13 cellular contexts compared by ENCODE assay signal in genomic region chr4:126592088-126592487, GRCh38.
DNase-seq lines count a peak whose midpoint lies in the region; ATAC-seq, FAIRE-seq and TF ChIP-seq lines count a peak whose summit lies in the region.
"Had no signal": no experiment of that assay in that cellular context is flagged by ENCODE, and none has a peak within 500 bp of the region (broad histone marks: within the 10 kb centered on the region; RNA-seq: fewer than 3 reads in every experiment).

No MANE protein-coding gene starts in this region.

- ATAC-seq in HepG2 (peak; percentile 45; the same call in 1 of the 3 replicates), right lobe of liver (no peak)
- no peak for ATAC-seq in stimulated activated memory B cell treated with anti-CD40 and anti-IgM and Interleukin-4, amounts not matched to agents 10 μg/mL and 1 μg/mL and 100 μg/mL, for 72 hours

- POLR2A ChIA-PET in HepG2 (lab: Yijun Ruan, JAX) = no interaction called here

- H3K9ac ChIP-seq in HepG2 (ENCODE audit: insufficient read depth, low read depth, low read length) (no peak overlapping the region), astrocyte (ENCODE audit: low read length) (no peak overlapping the region)

- H3K9me3 Mint-ChIP-seq in astrocyte (ENCODE audit: unreplicated experiment) = no peaks in the 10 kb centered on the region
- peaks cover 11% of the 10 kb centered on the region for H3K9me3 Mint-ChIP-seq in stimulated activated memory B cell treated with anti-CD40 and anti-IgM and Interleukin-4, amounts not matched to agents 10 μg/mL and 1 μg/mL and 100 μg/mL, for 72 hours

- no peak overlapping the region for H2AFZ ChIP-seq in HepG2 (ENCODE audit: low read length)
- no peak overlapping the region for H2AFZ ChIP-seq in astrocyte (ENCODE audit: low read depth, low read length)

- no peaks in the 10 kb centered on the region for H3K27me3 Mint-ChIP-seq in astrocyte (ENCODE audit: low read depth, unreplicated experiment)
- no peaks in the 10 kb centered on the region for H3K27me3 Mint-ChIP-seq in stimulated activated memory B cell treated with anti-CD40 and anti-IgM and Interleukin-4, amounts not matched to agents 10 μg/mL and 1 μg/mL and 100 μg/mL, for 72 hours
- H3K27me3 Mint-ChIP-seq: activated T-cell treated with anti-CD3 and anti-CD28 coated beads, Interleukin-2, amount 50 U/mL, for 24 hours had no signal

- H3K4me1 ChIP-seq in HepG2 (ENCODE audit: insufficient read depth, low read length) (no peaks in the 10 kb centered on the region), right lobe of liver (no peaks in the 10 kb centered on the region), astrocyte (ENCODE audit: insufficient read depth, low read length) (no peaks in the 10 kb centered on the region)
- H3K4me1 ChIP-seq: spleen had no signal

- H3K4me2 ChIP-seq in HepG2 (ENCODE audit: low read depth, low read length) (no peak overlapping the region), astrocyte (ENCODE audit: low read length) (no peak overlapping the region)

- H3K27me3 ChIP-seq in HepG2 (ENCODE audit: control insufficient read depth in 1 of 2, insufficient read depth in 2 of 2, low read length in 2 of 2) = no peaks in the 10 kb centered on the region
- H3K27me3 ChIP-seq in right lobe of liver = no peaks in the 10 kb centered on the region
- no peaks in the 10 kb centered on the region for H3K27me3 ChIP-seq in astrocyte (ENCODE audit: insufficient read depth, low read length)
- no peaks in the 10 kb centered on the region for H3K27me3 ChIP-seq in dorsolateral prefrontal cortex
- H3K27me3 ChIP-seq: spleen had no signal

- no peak for TF ChIP-seq RAD21 in HepG2 (CRISPR knock-in tag; IDR thresholded peaks at IDR 0.05)

- H4K20me1 ChIP-seq in HepG2 (ENCODE audit: insufficient read depth, low read length) (no peaks in the 10 kb centered on the region), astrocyte (ENCODE audit: insufficient read depth, low read length) (no peaks in the 10 kb centered on the region)

- no TSS peak for BruUV-seq in HepG2 (replicated peaks; lab: Mats Ljungman, UMichigan)

- no peak for TF ChIP-seq EP300 in HepG2 (IDR thresholded peaks at IDR 0.05; ENCODE audit: low read depth in 2 of 2, low read length in 2 of 2)
- no peak for TF ChIP-seq EP300 in HepG2 (CRISPR knock-in tag; IDR thresholded peaks at IDR 0.05; ENCODE audit: borderline replicate concordance)

- no peak for TF ChIP-seq POLR2A in HepG2 (IDR thresholded peaks at IDR 0.05; ENCODE audit: insufficient read depth in 1 of 2, low read depth in 2 of 2, low read length in 2 of 2)
- no peak for TF ChIP-seq POLR2A in right lobe of liver (IDR thresholded peaks at IDR 0.05)

- peaks cover 5% of the 10 kb centered on the region for H3K4me1 Mint-ChIP-seq in astrocyte (ENCODE audit: low read depth, unreplicated experiment)
- no peaks in the 10 kb centered on the region for H3K4me1 Mint-ChIP-seq in stimulated activated memory B cell treated with anti-CD40 and anti-IgM and Interleukin-4, amounts not matched to agents 10 μg/mL and 1 μg/mL and 100 μg/mL, for 72 hours
- H3K4me1 Mint-ChIP-seq: CD14-positive monocyte had no signal

- intact Hi-C loops in HepG2 (cut with micrococcal nuclease; ENCODE audit: unreplicated experiment) = loop anchor here (5.0 kb wide), 1 partner anchor 535 kb away; no protein-coding TSS in a partner anchor
- intact Hi-C loops in right lobe of liver (cut with DNase I) = no loop called here
- intact Hi-C loops in dorsolateral prefrontal cortex (cut with DNase I) = no loop called here

- FAIRE-seq in HepG2 (lab: Jason Lieb, UNC) = no peak
- no peak for FAIRE-seq in astrocyte (lab: Jason Lieb, UNC)

- H3K36me3 Mint-ChIP-seq in astrocyte (ENCODE audit: low read depth, unreplicated experiment) = no peaks in the 10 kb centered on the region
- no peaks in the 10 kb centered on the region for H3K36me3 Mint-ChIP-seq in stimulated activated memory B cell treated with anti-CD40 and anti-IgM and Interleukin-4, amounts not matched to agents 10 μg/mL and 1 μg/mL and 100 μg/mL, for 72 hours
- H3K36me3 Mint-ChIP-seq: CD14-positive monocyte had no signal

- H3K27ac ChIP-seq in HepG2 (ENCODE audit: extremely low read length, insufficient read depth, low read length) (no peak overlapping the region), right lobe of liver (no peak overlapping the region), astrocyte (ENCODE audit: low read depth, low read length) (no peak overlapping the region), dorsolateral prefrontal cortex (no peak overlapping the region)
- H3K27ac ChIP-seq: spleen had no signal

- in situ Hi-C loops in HepG2 (cut with HindIII; ENCODE audit: extremely low pct_ligation_motif_present, low pct_unique_long_range_greater_than_20kb) = no loop called here

- H3K27ac Mint-ChIP-seq in astrocyte (ENCODE audit: unreplicated experiment) = no peak overlapping the region
- H3K27ac Mint-ChIP-seq in stimulated activated memory B cell treated with anti-CD40 and anti-IgM and Interleukin-4, amounts not matched to agents 10 μg/mL and 1 μg/mL and 100 μg/mL, for 72 hours = no peak overlapping the region
- H3K27ac Mint-ChIP-seq: activated T-cell treated with anti-CD3 and anti-CD28 coated beads, Interleukin-2, amount 50 U/mL, for 24 hours; CD14-positive monocyte had no signal

- CTCF ChIA-PET in HepG2 (lab: Yijun Ruan, JAX; ENCODE audit: low intra/inter-chr PET ratio, low total read pairs) = no interaction called here

- no peaks in the 10 kb centered on the region for H3K36me3 ChIP-seq in HepG2 (replicated peaks in 1 of 2; ENCODE audit: control insufficient read depth in 1 of 2, insufficient read depth in 2 of 2, low read length in 2 of 2)
- H3K36me3 ChIP-seq in right lobe of liver = no peaks in the 10 kb centered on the region
- no peaks in the 10 kb centered on the region for H3K36me3 ChIP-seq in astrocyte (ENCODE audit: insufficient read depth, low read length)
- H3K36me3 ChIP-seq: spleen had no signal

- no peaks in the 10 kb centered on the region for H3K9me3 ChIP-seq in HepG2 (ENCODE audit: low read length)
- no peaks in the 10 kb centered on the region for H3K9me3 ChIP-seq in right lobe of liver
- H3K9me3 ChIP-seq in astrocyte (ENCODE audit: insufficient read depth, low read depth, low read length) = no peaks in the 10 kb centered on the region

- 13% methylated on average over 3 of the region's 3 CpGs for WGBS in HepG2 (ENCODE audit: low lambda C conversion rate)
- WGBS in right lobe of liver (ENCODE audit: insufficient coverage, low coverage, low lambda C conversion rate, missing lambda C conversion rate) = 50% methylated on average over 3 of the region's 3 CpGs

- TF ChIP-seq CTCF in HepG2 (CRISPR knock-in tag; IDR thresholded peaks at IDR 0.05) = no peak
- TF ChIP-seq CTCF in right lobe of liver (IDR thresholded peaks at IDR 0.05) = no peak
- TF ChIP-seq CTCF in astrocyte (IDR thresholded peaks at IDR 0.05; ENCODE audit: insufficient read depth, low read depth, low read length) = peak; percentile 53
- peak in 18 of 56 donors; percentile 8 to 45 (median 22) for TF ChIP-seq CTCF in dorsolateral prefrontal cortex (IDR thresholded peaks at IDR 0.05 in 54 of 56, conservative IDR thresholded peaks at IDR 0.05 in 2 of 56; ENCODE audit: low read depth in 1 of 56, partially characterized antibody in 56 of 56)

- no peak overlapping the region for H3K4me3 ChIP-seq in HepG2 (replicated peaks in 1 of 3; ENCODE audit: insufficient read depth in 1 of 3, low read depth in 2 of 3, low read length in 3 of 3)
- H3K4me3 ChIP-seq in right lobe of liver = no peak overlapping the region
- H3K4me3 ChIP-seq in astrocyte (ENCODE audit: insufficient read depth, low read depth, low read length) = no peak overlapping the region
- no peak overlapping the region for H3K4me3 ChIP-seq in dorsolateral prefrontal cortex
- H3K4me3 ChIP-seq: spleen had no signal

- H3K79me2 ChIP-seq in HepG2 (ENCODE audit: insufficient read depth, low read length) (no peaks in the 10 kb centered on the region), astrocyte (ENCODE audit: insufficient read depth, low read length) (no peaks in the 10 kb centered on the region)

- no peak overlapping the region for H3K4me3 Mint-ChIP-seq in astrocyte (ENCODE audit: unreplicated experiment)
- no peak overlapping the region for H3K4me3 Mint-ChIP-seq in stimulated activated memory B cell treated with anti-CD40 and anti-IgM and Interleukin-4, amounts not matched to agents 10 μg/mL and 1 μg/mL and 100 μg/mL, for 72 hours
- H3K4me3 Mint-ChIP-seq: activated T-cell treated with anti-CD3 and anti-CD28 coated beads, Interleukin-2, amount 50 U/mL, for 24 hours; CD14-positive monocyte had no signal

- DNase-seq in HepG2 (ENCODE audit: low spot score) = no peak
- no peak for DNase-seq in right lobe of liver
- DNase-seq in astrocyte (ENCODE audit: low read depth) = no peak
- DNase-seq in iris pigment epithelial cell (ENCODE audit: low read depth) = peak; percentile 18
- no peak for DNase-seq in dorsolateral prefrontal cortex
- DNase-seq in HUDEP-2 (lab: John Stamatoyannopoulos, UW; ENCODE audit: unreplicated experiment in 76 of 76) = no peak
- DNase-seq in NCI-H524 treated with DMSO at 0.1 percent for 48 hours (lab: John Stamatoyannopoulos, UW) = no peak
- DNase-seq: activated T-cell treated with anti-CD3 and anti-CD28 coated beads, Interleukin-2, amount 50 U/mL, for 24 hours; central memory CD4-positive, alpha-beta T cell; NCI-H1105 treated with DMSO at 0.1 percent for 48 hours; spleen had no signal

TF ChIP-seq in HepG2, 621 proteins besides CTCF, POLR2A, EP300 and RAD21 (continues in another document):
- TF ChIP-seq MTERF4 (CRISPR knock-in tag; IDR thresholded peaks at IDR 0.05) = no peak
- TF ChIP-seq ZNF543 (CRISPR knock-in tag; IDR thresholded peaks at IDR 0.05) = no peak
- TF ChIP-seq CCAR2 (optimal IDR thresholded peaks at IDR 0.05; ENCODE audit: low read depth, low read length) = no peak
- no peak for TF ChIP-seq SMAD1 (CRISPR knock-in tag; IDR thresholded peaks at IDR 0.05; ENCODE audit: borderline replicate concordance, low read depth)
- no peak for TF ChIP-seq SRF (IDR thresholded peaks at IDR 0.05; ENCODE audit: low read depth, low read length)
- no peak for TF ChIP-seq MIER2 (CRISPR knock-in tag; IDR thresholded peaks at IDR 0.05)
